Comparison of ENCODE assay signal across 25 cellular contexts in genomic region chr11:109734602-109735001, GRCh38.
DNase-seq lines count a peak whose midpoint lies in the region; ATAC-seq, FAIRE-seq and TF ChIP-seq lines count a peak whose summit lies in the region.
"Had no signal": no experiment of that assay in that cellular context is flagged by ENCODE, and none has a peak within 500 bp of the region (broad histone marks: within the 10 kb centered on the region; RNA-seq: fewer than 3 reads in every experiment).

No MANE protein-coding gene starts in this region.

- H3K4me3 ChIP-seq in AG10803 (ENCODE audit: low read length) (no peak overlapping the region), bronchial epithelial cell (ENCODE audit: low read depth, low read length) (no peak overlapping the region), neuron (ENCODE audit: low read length) (no peak overlapping the region)
- H3K4me3 ChIP-seq: ascending aorta, BLaER1, left lung, smooth muscle cell, upper lobe of right lung had no signal

- H3K4me1 ChIP-seq in neuron (ENCODE audit: insufficient read depth, low read length), result peaks cover 12% of the 10 kb centered on the region
- H3K4me1 ChIP-seq: ascending aorta, BLaER1, left lung, upper lobe of right lung had no signal

- H3K27me3 ChIP-seq in bronchial epithelial cell (ENCODE audit: control insufficient read depth, insufficient read depth, low read length) (no peaks in the 10 kb centered on the region), neuron (ENCODE audit: insufficient read depth, low read length) (no peaks in the 10 kb centered on the region)
- H3K27me3 ChIP-seq: ascending aorta, BLaER1, left lung, upper lobe of right lung had no signal

- no peaks in the 10 kb centered on the region for H3K36me3 Mint-ChIP-seq in nephron progenitor cell (ENCODE audit: low read depth)
- H3K36me3 Mint-ChIP-seq: activated naive CD4-positive, alpha-beta T cell treated with anti-CD3 and anti-CD28 coated beads, Interleukin-2, amount 50 U/mL, for 24 hours had no signal

- ATAC-seq in HG03025 (IDR thresholded peaks at IDR 0.05; ENCODE audit: low FRiP score, unreplicated experiment), result no peak
- ATAC-seq: left lung, upper lobe of right lung had no signal

- intact Hi-C loops in posterior vena cava (cut with DNase I), result no loop called here

- H3K27ac Mint-ChIP-seq in nephron progenitor cell, result no peak overlapping the region
- H3K27ac Mint-ChIP-seq: activated CD4-positive, alpha-beta T cell treated with anti-CD3 and anti-CD28 coated beads, Interleukin-2, amount 10 ng/mL, durations not matched to agents 7 days and 5 days; activated naive CD4-positive, alpha-beta T cell treated with anti-CD3 and anti-CD28 coated beads, Interleukin-2, amount 50 U/mL, for 24 hours; T-helper 2 cell treated with Interferon-gamma antibody and Interleukin-4, amounts not matched to agents 5 μg/mL and 100 μg/mL, for 36 hours had no signal

- H2AFZ ChIP-seq in neuron (ENCODE audit: low read depth, low read length), result peak overlapping the region; percentile 40

- TF ChIP-seq CTCF in AG10803 (conservative IDR thresholded peaks at IDR 0.05; ENCODE audit: low read length) (no peak), bronchial epithelial cell (IDR thresholded peaks at IDR 0.05; ENCODE audit: insufficient read depth, low read length, severe bottlenecking) (no peak), nephron progenitor cell (IDR thresholded peaks at IDR 0.05) (no peak)

- no peaks in the 10 kb centered on the region for H3K9me3 ChIP-seq in neuron (ENCODE audit: low read length)
- H3K9me3 ChIP-seq: ascending aorta, BLaER1, left lung, upper lobe of right lung had no signal

- DNase-seq in AG10803 (ENCODE audit: low read depth) (peak; percentile 76), M059J (ENCODE audit: low read depth) (peak; percentile 24), bronchial epithelial cell (ENCODE audit: low read depth) (no peak), AG08395 (ENCODE audit: low spot score) (no peak), nephron progenitor cell (no peak), posterior vena cava (ENCODE audit: low spot score) (no peak)
- DNase-seq: activated CD4-positive, alpha-beta T cell treated with anti-CD3 and anti-CD28 coated beads, Interleukin-2, amount 10 ng/mL, durations not matched to agents 7 days and 5 days; cerebellar nuclear complex; DMS53; GF-D8; Karpas-422; left lung; NCI-H187; stimulated activated CD4-positive, alpha-beta T cell treated with anti-CD3 and anti-CD28 coated beads, Interleukin-2, amount 100 ng/mL, for 24 hours; substantia nigra; upper lobe of right lung had no signal

- no peaks in the 10 kb centered on the region for H3K27me3 Mint-ChIP-seq in nephron progenitor cell (ENCODE audit: low read depth, poor library complexity)
- H3K27me3 Mint-ChIP-seq: activated naive CD4-positive, alpha-beta T cell treated with anti-CD3 and anti-CD28 coated beads, Interleukin-2, amount 50 U/mL, for 24 hours had no signal

- no peaks in the 10 kb centered on the region for H3K36me3 ChIP-seq in bronchial epithelial cell (ENCODE audit: control insufficient read depth, insufficient read depth, low read length)
- no peaks in the 10 kb centered on the region for H3K36me3 ChIP-seq in neuron (ENCODE audit: insufficient read depth, low read length)
- H3K36me3 ChIP-seq: ascending aorta, BLaER1, left lung, upper lobe of right lung had no signal

- no peaks in the 10 kb centered on the region for H3K4me1 Mint-ChIP-seq in nephron progenitor cell
- H3K4me1 Mint-ChIP-seq: activated CD4-positive, alpha-beta T cell treated with anti-CD3 and anti-CD28 coated beads, Interleukin-2, amount 10 ng/mL, durations not matched to agents 7 days and 5 days; activated naive CD4-positive, alpha-beta T cell treated with anti-CD3 and anti-CD28 coated beads, Interleukin-2, amount 50 U/mL, for 24 hours had no signal

- FAIRE-seq in bronchial epithelial cell (lab: Jason Lieb, UNC), result peak; percentile 43
- FAIRE-seq: H54 had no signal

- H3K4me3 Mint-ChIP-seq in nephron progenitor cell, result no peak overlapping the region
- H3K4me3 Mint-ChIP-seq: activated CD4-positive, alpha-beta T cell treated with anti-CD3 and anti-CD28 coated beads, Interleukin-2, amount 10 ng/mL, durations not matched to agents 7 days and 5 days; activated naive CD4-positive, alpha-beta T cell treated with anti-CD3 and anti-CD28 coated beads, Interleukin-2, amount 50 U/mL, for 24 hours; neural crest cell; T-helper 2 cell treated with Interferon-gamma antibody and Interleukin-4, amounts not matched to agents 5 μg/mL and 100 μg/mL, for 36 hours had no signal

- H3K9me3 Mint-ChIP-seq in nephron progenitor cell, result no peaks in the 10 kb centered on the region
- H3K9me3 Mint-ChIP-seq: activated CD4-positive, alpha-beta T cell treated with anti-CD3 and anti-CD28 coated beads, Interleukin-2, amount 10 ng/mL, durations not matched to agents 7 days and 5 days; activated naive CD4-positive, alpha-beta T cell treated with anti-CD3 and anti-CD28 coated beads, Interleukin-2, amount 50 U/mL, for 24 hours; T-helper 2 cell treated with Interferon-gamma antibody and Interleukin-4, amounts not matched to agents 5 μg/mL and 100 μg/mL, for 36 hours had no signal

Comparison
In these comparisons a context has a peak if more than half of its experiments do, and no peak if none do; other contexts are left out.
1. DNase-seq: peak in AG10803 (single experiment) and M059J (single experiment); none in bronchial epithelial cell (single experiment), AG08395 (single experiment), nephron progenitor cell (single experiment) and posterior vena cava (single experiment).